ENCODE assay signal across 26 cellular contexts in the genomic region with DNA sequence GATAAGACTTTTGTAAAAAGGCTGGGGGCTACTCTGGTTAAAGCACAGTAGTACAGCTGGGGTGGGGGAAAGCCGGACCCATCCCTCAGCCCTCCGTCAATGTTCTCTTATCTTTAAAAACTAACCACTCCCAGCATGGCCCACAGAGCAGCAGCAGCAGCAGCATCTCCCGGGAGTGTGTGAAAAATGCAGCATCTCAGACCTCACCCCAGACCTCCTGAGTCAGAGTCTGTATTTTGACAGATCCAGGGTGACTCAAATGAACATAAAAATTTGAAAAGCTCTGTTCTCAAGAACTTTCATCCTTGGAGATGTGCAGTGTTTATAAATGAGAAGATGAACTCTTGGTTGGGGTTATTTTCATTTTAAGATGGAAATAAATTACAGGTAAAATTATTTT.
DNase-seq lines count a peak whose midpoint lies in the region; ATAC-seq and TF ChIP-seq lines count a peak whose summit lies in the region.
"Had no signal": no experiment of that assay in that cellular context is flagged by ENCODE, and none has a peak within 500 bp of the region (broad histone marks: within the 10 kb centered on the region; RNA-seq: fewer than 3 reads in every experiment).

No MANE protein-coding gene starts in this region.

- no peaks in the 10 kb centered on the region for H3K9me3 ChIP-seq in mesenchymal stem cell (ENCODE audit: control insufficient read depth, low read length)
- H3K9me3 ChIP-seq: lower lobe of right lung, psoas muscle, suprapubic skin, vagina had no signal

- no peak overlapping the region for H2BK15ac ChIP-seq in mesenchymal stem cell (ENCODE audit: low read depth, poor library complexity, severe bottlenecking)

- H3K4me2 ChIP-seq in mesenchymal stem cell (ENCODE audit: low read length, poor library complexity, severe bottlenecking): no peak overlapping the region
- H3K4me2 ChIP-seq: GM23338 had no signal

- H3K4me3 ChIP-seq in AG10803 (ENCODE audit: low read length) (no peak overlapping the region), epithelial cell of esophagus (ENCODE audit: low read length) (no peak overlapping the region), mesenchymal stem cell (ENCODE audit: insufficient read depth in 1 of 2, low read depth in 1 of 2, low read length in 2 of 2) (no peak overlapping the region)
- H3K4me3 ChIP-seq: GM23338, lower lobe of right lung, psoas muscle, suprapubic skin, vagina had no signal

- no peak overlapping the region for H4K8ac ChIP-seq in mesenchymal stem cell (ENCODE audit: low read length)

- no peak overlapping the region for H3K4ac ChIP-seq in mesenchymal stem cell (ENCODE audit: low read depth in 1 of 2, low read length in 2 of 2)

- no peak overlapping the region for H3K9ac ChIP-seq in mesenchymal stem cell (ENCODE audit: low read length)

- H3K27ac ChIP-seq in mesenchymal stem cell (ENCODE audit: low read length, poor library complexity, severe bottlenecking): no peak overlapping the region
- H3K27ac ChIP-seq: lower lobe of right lung, psoas muscle, suprapubic skin, vagina had no signal

- H3K18ac ChIP-seq in mesenchymal stem cell (ENCODE audit: low read depth in 1 of 2, low read length in 2 of 2): no peak overlapping the region

- H3K79me1 ChIP-seq in mesenchymal stem cell (replicated peaks; ENCODE audit: low read length, poor library complexity, severe bottlenecking): no peaks in the 10 kb centered on the region

- no peak overlapping the region for H2BK120ac ChIP-seq in mesenchymal stem cell (ENCODE audit: low read depth, low read length)

- H3K4me1 ChIP-seq in mesenchymal stem cell (ENCODE audit: control insufficient read depth, insufficient read depth, low read depth, low read length): no peaks in the 10 kb centered on the region
- H3K4me1 ChIP-seq: lower lobe of right lung, psoas muscle, suprapubic skin had no signal

- no peak overlapping the region for H2AFZ ChIP-seq in mesenchymal stem cell (ENCODE audit: low read depth, low read length)

- no peak overlapping the region for H3K14ac ChIP-seq in mesenchymal stem cell (ENCODE audit: low read length in 2 of 2)

- no peak for ATAC-seq in HG03460 (IDR thresholded peaks at IDR 0.05; ENCODE audit: unreplicated experiment)
- ATAC-seq: activated CD8-positive, alpha-beta memory T cell treated with anti-CD3 and anti-CD28 coated beads, Interleukin-2, amount 10 ng/mL, durations not matched to agents 7 days and 5 days; activated naive CD4-positive, alpha-beta T cell treated with anti-CD3 and anti-CD28 coated beads, Interleukin-2, amount 50 U/mL, for 72 hours; GM23338; lower lobe of right lung; psoas muscle; stimulated activated effector memory CD8-positive, alpha-beta T cell treated with anti-CD3 and anti-CD28 coated beads, Interleukin-12 subunit alpha, Interleukin-12 subunit beta, amount 100 ng/mL, for 72 hours had no signal

- 41% methylated on average over 3 of the region's 3 CpGs for WGBS in mesenchymal stem cell

- H3K27me3 ChIP-seq in mesenchymal stem cell (ENCODE audit: control insufficient read depth in 1 of 2, insufficient read depth in 1 of 2, low read length in 2 of 2): no peaks in the 10 kb centered on the region
- H3K27me3 ChIP-seq: suprapubic skin, vagina had no signal

- no peak overlapping the region for H2BK5ac ChIP-seq in mesenchymal stem cell (ENCODE audit: low read depth, low read length, poor library complexity, severe bottlenecking)

- no peak overlapping the region for H3K23ac ChIP-seq in mesenchymal stem cell (ENCODE audit: low read length in 2 of 2)

- no peak; the same call in 1 of the 2 replicates for TF ChIP-seq CTCF in AG10803 (conservative IDR thresholded peaks at IDR 0.05; ENCODE audit: low read length)
- no peak for TF ChIP-seq CTCF in epithelial cell of esophagus (IDR thresholded peaks at IDR 0.05; ENCODE audit: insufficient read depth, low read depth, low read length, missing control alignments)

- H2BK12ac ChIP-seq in mesenchymal stem cell (ENCODE audit: low read length in 2 of 2): no peak overlapping the region

- H4K91ac ChIP-seq in mesenchymal stem cell (ENCODE audit: low read length): no peak overlapping the region

- no peaks in the 10 kb centered on the region for H3K36me3 ChIP-seq in mesenchymal stem cell (ENCODE audit: control insufficient read depth in 1 of 2, insufficient read depth in 2 of 2, low read depth in 1 of 2, low read length in 2 of 2)
- H3K36me3 ChIP-seq: lower lobe of right lung, suprapubic skin, vagina had no signal

- peak; percentile 80 for DNase-seq in AG10803 (ENCODE audit: low read depth)
- DNase-seq in HT1080 (ENCODE audit: low read depth): peak; percentile 36
- DNase-seq in epithelial cell of esophagus (ENCODE audit: low read depth): peak; percentile 16
- peak; percentile 49 for DNase-seq in mesenchymal stem cell
- DNase-seq in SIG-M5 treated with dmso at 0.1 percent for 504 hours (lab: John Stamatoyannopoulos, UW; ENCODE audit: unreplicated experiment): no peak
- no peak for DNase-seq in OCI-M1 (lab: John Stamatoyannopoulos, UW)
- DNase-seq in DMS153 treated with DMSO at 0.1 percent for 48 hours (lab: John Stamatoyannopoulos, UW; ENCODE audit: unreplicated experiment): no peak
- DNase-seq: activated CD4-positive, alpha-beta T cell treated with anti-CD3 and anti-CD28 coated beads, Interleukin-2, amount 10 ng/mL, durations not matched to agents 24 days and 14 days; activated CD8-positive, alpha-beta memory T cell treated with anti-CD3 and anti-CD28 coated beads, Interleukin-2, amount 10 ng/mL, durations not matched to agents 7 days and 5 days; DMS79; foreskin melanocyte; hypothalamus; lower lobe of right lung; MM.1S; NCI-H146; NCI-H510A; NK-92 treated with Interleukin-12 subunit alpha and Interleukin-12 subunit beta, amount 100 ng/mL, for 24 hours; psoas muscle; small intestine; stimulated activated CD4-positive, alpha-beta T cell treated with anti-CD3 and anti-CD28 coated beads, Interleukin-2, amount 100 ng/mL, for 24 hours had no signal

- no peak overlapping the region for H2AK5ac ChIP-seq in mesenchymal stem cell (ENCODE audit: low read length, severe bottlenecking)

Comparison
In these comparisons a context has a peak if more than half of its experiments do, and no peak if none do; other contexts are left out.
1. DNase-seq: peak in AG10803 (single experiment), HT1080 (single experiment), epithelial cell of esophagus (single experiment) and mesenchymal stem cell (single experiment); none in SIG-M5 treated with dmso at 0.1 percent for 504 hours (single experiment), OCI-M1 (single experiment) and DMS153 treated with DMSO at 0.1 percent for 48 hours (single experiment).